Comparison of ENCODE assay signal across 8 cellular contexts in genomic region chr14:24051162-24051788, GRCh38. TPM values are rescaled to one million over a fixed set of nuclear protein-coding genes. Genes with fewer than 3 reads are reported as not detected.
DNase-seq lines count a peak whose midpoint lies in the region; ATAC-seq, FAIRE-seq and TF ChIP-seq lines count a peak whose summit lies in the region.

No MANE protein-coding gene starts in this region.

- peaks cover 45% of the 10 kb centered on the region for H3K27me3 ChIP-seq in adipocyte (replicated peaks; ENCODE audit: control insufficient read depth, insufficient read depth, low read length)

- TF ChIP-seq CTCF in kidney (IDR thresholded peaks at IDR 0.05; ENCODE audit: borderline replicate concordance, extremely low read depth, insufficient read depth): no peak

- H3K36me3 ChIP-seq in adipocyte (ENCODE audit: control insufficient read depth, insufficient read depth, low read length, severe bottlenecking) (no peaks in the 10 kb centered on the region), kidney (ENCODE audit: control insufficient read depth in 1 of 2, insufficient read depth in 2 of 2, low read length in 2 of 2) (no peaks in the 10 kb centered on the region)

- H3K9ac ChIP-seq in adipocyte (ENCODE audit: low read length) (peak overlapping the region; percentile 69), kidney (ENCODE audit: low read length in 2 of 2) (peak overlapping the region; percentile 30 to 80)

- TF ChIP-seq POLR2A in GM12891 (IDR thresholded peaks at IDR 0.05; ENCODE audit: low read depth, low read length): no peak

- H3K4me3 Mint-ChIP-seq in stimulated activated naive CD8-positive, alpha-beta T cell treated with anti-CD3 and anti-CD28 coated beads, Interleukin-15, amount 100 ng/mL, for 72 hours: peak overlapping the region; percentile 59 to 80

- H3K9me3 ChIP-seq in adipocyte (ENCODE audit: control insufficient read depth, low read length) (no peaks in the 10 kb centered on the region), kidney (ENCODE audit: control insufficient read depth in 1 of 2, low read length in 2 of 2) (no peaks in the 10 kb centered on the region)

- intact Hi-C loops in kidney (cut with DNase I): no loop called here

- H3K27me3 Mint-ChIP-seq in stimulated activated naive CD8-positive, alpha-beta T cell treated with anti-CD3 and anti-CD28 coated beads, Interleukin-15, amount 100 ng/mL, for 72 hours: peaks cover 54% of the 10 kb centered on the region

- H3K4me1 ChIP-seq in adipocyte (ENCODE audit: control insufficient read depth, insufficient read depth, low read length) (peaks cover 10% of the 10 kb centered on the region), kidney (ENCODE audit: control insufficient read depth in 1 of 2, insufficient read depth in 1 of 2, low read depth in 1 of 2, low read length in 2 of 2) (peaks cover 0 to 7% of the 10 kb centered on the region in 2 donors)

- H3K27ac Mint-ChIP-seq in stimulated activated naive CD8-positive, alpha-beta T cell treated with anti-CD3 and anti-CD28 coated beads, Interleukin-15, amount 100 ng/mL, for 72 hours: peak overlapping the region; percentile 45 to 89

- peaks cover 23% of the 10 kb centered on the region for H3K4me1 Mint-ChIP-seq in stimulated activated naive CD8-positive, alpha-beta T cell treated with anti-CD3 and anti-CD28 coated beads, Interleukin-15, amount 100 ng/mL, for 72 hours

- peak overlapping the region; percentile 34 to 71 for H3K27ac ChIP-seq in kidney (ENCODE audit: low read depth in 2 of 2, low read length in 2 of 2)

- DNase-seq in GM12891 (ENCODE audit: insufficient read length, low spot score) (peak; percentile 20), adipocyte (ENCODE audit: low read depth) (no peak), kidney (peak; percentile 80), NCI-H1092 (lab: John Stamatoyannopoulos, UW) (no peak), H4 (ENCODE audit: low spot score) (no peak), inferior parietal cortex (ENCODE audit: extremely low spot score) (no peak)
- DNase-seq in stimulated activated naive CD8-positive, alpha-beta T cell treated with anti-CD3 and anti-CD28 coated beads, Interleukin-15, amount 100 ng/mL, for 72 hours: no peak

- FAIRE-seq in GM12891 (lab: Jason Lieb, UNC): no peak
- FAIRE-seq in kidney (lab: Jason Lieb, UNC): no peak

- peak; percentile 9 for ATAC-seq in HG02970 (IDR thresholded peaks at IDR 0.05; ENCODE audit: low FRiP score, unreplicated experiment)
- ATAC-seq in stimulated activated naive CD8-positive, alpha-beta T cell treated with anti-CD3 and anti-CD28 coated beads, Interleukin-15, amount 100 ng/mL, for 72 hours: peak; percentile 2

- no peaks in the 10 kb centered on the region for H3K9me3 Mint-ChIP-seq in stimulated activated naive CD8-positive, alpha-beta T cell treated with anti-CD3 and anti-CD28 coated beads, Interleukin-15, amount 100 ng/mL, for 72 hours

- peak overlapping the region; percentile 78 for H3K4me3 ChIP-seq in adipocyte (ENCODE audit: low read length)
- H3K4me3 ChIP-seq in kidney (ENCODE audit: low read length in 2 of 2): peak overlapping the region; percentile 12 to 71

TF ChIP-seq in GM12891, 5 proteins besides CTCF, POLR2A, EP300 and RAD21:
- no peak for TF ChIP-seq SPI1 (IDR thresholded peaks at IDR 0.05; ENCODE audit: low read depth, low read length)
- no peak for TF ChIP-seq PAX5 (IDR thresholded peaks at IDR 0.05; ENCODE audit: insufficient read depth, low read length, severe bottlenecking)
- no peak for TF ChIP-seq TAF1 (IDR thresholded peaks at IDR 0.05; ENCODE audit: low read depth, low read length)
- TF ChIP-seq POU2F2 (IDR thresholded peaks at IDR 0.05; ENCODE audit: low read depth, low read length): no peak
- no peak for TF ChIP-seq POLR2AphosphoS5 (IDR thresholded peaks at IDR 0.05; ENCODE audit: low read depth, low read length)

RNA-seq across cellular contexts. Expression of gene CARMIL3, which starts 0.5 kb away (rescaled TPM):
- polyA plus RNA-seq in GM12891 (2012; ENCODE audit: low read depth, missing spikeins): 0.30 TPM
- 1.4 TPM for total RNA-seq in kidney
- polyA plus RNA-seq in kidney (ENCODE audit: insufficient read depth, low read depth, low replicate concordance): 1.5 TPM
- 0.14 TPM in 1 of 2 replicates, not detected in the other for total RNA-seq in H4 (2014; rRNA removed; shearing (Covaris generic))

RNA-seq across cellular contexts. Expression of gene CPNE6, which starts 20.1 kb away (rescaled TPM):
- 0.37 TPM for polyA plus RNA-seq in GM12891 (2012; ENCODE audit: low read depth, missing spikeins)
- total RNA-seq in kidney: 0.19 TPM
- 3.4 TPM for polyA plus RNA-seq in kidney (ENCODE audit: insufficient read depth, low read depth, low replicate concordance)
- not detected in 2 replicates for total RNA-seq in H4 (2014; rRNA removed; shearing (Covaris generic))

RNA-seq across cellular contexts. Expression of gene PCK2, which starts 42.8 kb away (rescaled TPM):
- polyA plus RNA-seq in GM12891 (2012; ENCODE audit: low read depth, missing spikeins): 32.7 TPM
- 36.1 TPM for total RNA-seq in kidney
- polyA plus RNA-seq in kidney (ENCODE audit: insufficient read depth, low read depth, low replicate concordance): 140 TPM
- total RNA-seq in H4 (2014; rRNA removed; shearing (Covaris generic)): 14.3 and 16.0 TPM in 2 replicates

Comparison
In these comparisons a context has a peak if more than half of its experiments do, and no peak if none do; other contexts are left out.
1. DNase-seq: peak in GM12891 (single experiment) and kidney (single experiment); none in adipocyte (single experiment), stimulated activated naive CD8-positive, alpha-beta T cell treated with anti-CD3 and anti-CD28 coated beads, Interleukin-15, amount 100 ng/mL, for 72 hours (0 of 2), NCI-H1092 (single experiment), H4 (single experiment) and inferior parietal cortex (single experiment).